In genomic region chr16:11994187-11995119, GRCh38 we compare ENCODE assay signal across 10 cellular contexts. TPM values are rescaled to one million over a fixed set of nuclear protein-coding genes. Genes with fewer than 3 reads are reported as not detected.
DNase-seq lines count a peak whose midpoint lies in the region; ATAC-seq, FAIRE-seq and TF ChIP-seq lines count a peak whose summit lies in the region.
"Had no signal": no experiment of that assay in that cellular context is flagged by ENCODE, and none has a peak within 500 bp of the region (broad histone marks: within the 10 kb centered on the region; RNA-seq: fewer than 3 reads in every experiment).

No MANE protein-coding gene starts in this region.

- H3K9ac ChIP-seq in skeletal muscle tissue (ENCODE audit: low read depth in 1 of 3, low read length in 3 of 3): no peak overlapping the region

- H3K9me3 ChIP-seq in WERI-Rb-1 (ENCODE audit: severe bottlenecking) (no peaks in the 10 kb centered on the region), skeletal muscle tissue (ENCODE audit: control insufficient read depth in 3 of 3, low read length in 3 of 3) (no peaks in the 10 kb centered on the region)

- H3K27me3 ChIP-seq in WERI-Rb-1 (ENCODE audit: insufficient read depth, low read depth, severe bottlenecking) (no peaks in the 10 kb centered on the region), skeletal muscle tissue (ENCODE audit: control insufficient read depth in 3 of 3, insufficient read depth in 3 of 3, low read length in 3 of 3) (no peaks in the 10 kb centered on the region)

- no peak overlapping the region for H3K4me3 ChIP-seq in WERI-Rb-1 (ENCODE audit: low read depth, low read length)
- H3K4me3 ChIP-seq in skeletal muscle tissue (ENCODE audit: low read length in 3 of 3): no peak overlapping the region

- no peak for TF ChIP-seq POLR2A in H54 (IDR thresholded peaks at IDR 0.05; ENCODE audit: low read depth, low read length)

- no peak for FAIRE-seq in H54 (lab: Jason Lieb, UNC)

- no peak for TF ChIP-seq CTCF in WERI-Rb-1 (IDR thresholded peaks at IDR 0.05; ENCODE audit: low read depth, low read length)

- DNase-seq in H54 (ENCODE audit: insufficient read length, low spot score) (peak; percentile 45), WERI-Rb-1 (no peak), hypothalamus (lab: John Stamatoyannopoulos, UW) (peak in 36 of 51 donors; percentile 5 to 83 (median 44)), NCI-H2196 treated with DMSO at 0.1 percent for 48 hours (lab: John Stamatoyannopoulos, UW; ENCODE audit: unreplicated experiment) (no peak), GM19238 (ENCODE audit: insufficient read length, low spot score) (no peak)
- DNase-seq in stimulated activated naive CD4-positive, alpha-beta T cell (lab: John Stamatoyannopoulos, UW): no peak
- DNase-seq: cerebellar nuclear complex, NCI-H1092 had no signal

- ATAC-seq in HG03460 (IDR thresholded peaks at IDR 0.05; ENCODE audit: unreplicated experiment): no peak

- H3K27ac ChIP-seq in WERI-Rb-1 (peak overlapping the region; percentile 56), skeletal muscle tissue (ENCODE audit: low read depth, low read length) (peak overlapping the region; percentile 52)

- H3K36me3 ChIP-seq in WERI-Rb-1 (no peaks in the 10 kb centered on the region), skeletal muscle tissue (ENCODE audit: control insufficient read depth in 3 of 3, insufficient read depth in 3 of 3, low read length in 3 of 3) (peaks cover 0 to 4% (median 0%) of the 10 kb centered on the region in 3 donors)

- H3K4me1 ChIP-seq in skeletal muscle tissue (ENCODE audit: control insufficient read depth in 3 of 3, insufficient read depth in 3 of 3, low read length in 3 of 3): peaks cover 11 to 19% (median 12%) of the 10 kb centered on the region in 3 donors

RNA-seq across cellular contexts. Expression of gene SNX29, which starts 17.9 kb away (rescaled TPM):
- total RNA-seq in skeletal muscle tissue: 16.2 TPM

RNA-seq across cellular contexts. Expression of gene TNFRSF17, which starts 29.4 kb away (rescaled TPM):
- not detected for total RNA-seq in skeletal muscle tissue

RNA-seq across cellular contexts. Expression of gene NPIPB2, which starts 52.6 kb away (rescaled TPM):
- total RNA-seq in skeletal muscle tissue: 3.1 TPM

Comparison
In these comparisons a context has a peak if more than half of its experiments do, and no peak if none do; other contexts are left out.
1. DNase-seq: peak in H54 (single experiment) and hypothalamus (36 of 51); none in WERI-Rb-1 (single experiment), stimulated activated naive CD4-positive, alpha-beta T cell (0 of 6), NCI-H2196 treated with DMSO at 0.1 percent for 48 hours (single experiment) and GM19238 (single experiment).